Comparison of ENCODE assay signal across 18 cellular contexts in the genomic region with DNA sequence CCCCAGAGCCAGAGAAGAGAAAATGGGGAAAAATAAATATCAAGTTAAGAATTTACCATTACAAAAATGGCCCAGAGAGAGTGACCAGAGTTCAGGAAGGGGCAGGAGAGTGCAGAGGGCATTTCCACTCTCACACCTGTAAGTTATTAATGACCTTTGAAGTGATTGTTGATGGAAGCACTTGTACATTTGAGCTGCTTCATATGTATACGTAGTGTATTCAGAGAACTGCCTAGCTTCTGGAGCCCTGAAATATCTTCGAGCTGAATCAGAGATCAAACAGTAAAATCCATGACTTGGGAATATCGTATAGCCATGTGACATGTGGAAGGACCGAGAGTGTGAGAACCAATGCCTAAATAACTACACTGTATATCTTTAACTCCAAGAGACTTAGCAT. TPM values are rescaled to one million over a fixed set of nuclear protein-coding genes. Genes with fewer than 3 reads are reported as not detected.
A peak's percentile ranks its signal among the peaks of the same experiment; 100 is the strongest.
DNase-seq lines count a peak whose midpoint lies in the region; ATAC-seq lines count a peak whose summit lies in the region.
"Had no signal": no experiment of that assay in that cellular context is flagged by ENCODE, and none has a peak within 500 bp of the region (broad histone marks: within the 10 kb centered on the region; RNA-seq: fewer than 3 reads in every experiment).

No MANE protein-coding gene starts in this region.

- ATAC-seq in left colon: peak; percentile 33
- ATAC-seq: activated CD8-positive, alpha-beta memory T cell treated with anti-CD3 and anti-CD28 coated beads, Interleukin-2, amount 10 ng/mL, durations not matched to agents 7 days and 5 days; GM12878; stimulated activated naive CD8-positive, alpha-beta T cell treated with anti-CD3 and anti-CD28 coated beads, Interleukin-15, Interleukin-2, amounts not matched to agents 100 U/mL and 50 U/mL, for 24 hours had no signal

- intact Hi-C loops in left colon (cut with DNase I, micrococcal nuclease): no loop called here

- DNase-seq in NCI-H748 (lab: John Stamatoyannopoulos, UW; ENCODE audit: unreplicated experiment) (peak; percentile 58), NCI-H748 treated with DMSO at 0.1 percent for 48 hours (lab: John Stamatoyannopoulos, UW) (no peak), SK-MEL-5 (ENCODE audit: low read depth, low spot score) (peak; percentile 13), left colon (no peak), Ammon's horn (ENCODE audit: low spot score) (no peak), putamen (ENCODE audit: low spot score) (no peak), NCI-H226 (no peak), AG20443 (ENCODE audit: low spot score) (no peak)
- DNase-seq: activated CD8-positive, alpha-beta memory T cell treated with anti-CD3 and anti-CD28 coated beads, Interleukin-2, amount 10 ng/mL, durations not matched to agents 7 days and 5 days; amniotic stem cell; CD4-positive, alpha-beta memory T cell; cerebellar nuclear complex; endodermal cell; stimulated activated naive CD8-positive, alpha-beta T cell treated with anti-CD3 and anti-CD28 coated beads, Interleukin-15, Interleukin-2, amounts not matched to agents 100 U/mL and 50 U/mL, for 24 hours; T1000 had no signal

- in situ Hi-C loops in SK-MEL-5 (cut with HindIII; ENCODE audit: low pct_unique_long_range_greater_than_20kb, low sequenced_read_pairs): no loop called here

RNA-seq across cellular contexts. Expression of gene PCCA, which starts 49.2 kb away (rescaled TPM):
- total RNA-seq in SK-MEL-5 (2014; rRNA removed; shearing (Covaris generic)): 9.7 and 12.4 TPM in 2 replicates
- 7.7 and 13.7 TPM in 2 replicates for polyA plus RNA-seq in SK-MEL-5 (2015; cell fraction: cytosol; rRNA removed)
- polyA plus RNA-seq in SK-MEL-5 (2015; cell fraction: nucleus; rRNA removed): 21.1 and 27.0 TPM in 2 replicates
- 10 to 100 TPM; 84.1 to 99.1 TPM for total RNA-seq in left colon

RNA-seq across cellular contexts. Expression of gene ZIC2, which starts 58.2 kb away (rescaled TPM):
- total RNA-seq in SK-MEL-5 (2014; rRNA removed; shearing (Covaris generic)): 1.6 and 2.2 TPM in 2 replicates
- 15.3 and 19.5 TPM in 2 replicates for polyA plus RNA-seq in SK-MEL-5 (2015; cell fraction: cytosol; rRNA removed)
- polyA plus RNA-seq in SK-MEL-5 (2015; cell fraction: nucleus; rRNA removed): 13.9 and 14.1 TPM in 2 replicates
- total RNA-seq in left colon: under 1 TPM; 0.08 to 0.27 TPM
- total RNA-seq: CD4-positive, alpha-beta memory T cell; fibroblast of villous mesenchyme; GM12878 had no signal
- polyA plus RNA-seq: AG04450; CD4-positive, alpha-beta memory T cell had no signal

Comparison
In these comparisons a context has a peak if more than half of its experiments do, and no peak if none do; other contexts are left out.
1. DNase-seq: peak in NCI-H748 (single experiment) and SK-MEL-5 (single experiment); none in NCI-H748 treated with DMSO at 0.1 percent for 48 hours (single experiment), left colon (0 of 2), Ammon's horn (single experiment), putamen (single experiment), NCI-H226 (single experiment) and AG20443 (single experiment).